In the genomic region with DNA sequence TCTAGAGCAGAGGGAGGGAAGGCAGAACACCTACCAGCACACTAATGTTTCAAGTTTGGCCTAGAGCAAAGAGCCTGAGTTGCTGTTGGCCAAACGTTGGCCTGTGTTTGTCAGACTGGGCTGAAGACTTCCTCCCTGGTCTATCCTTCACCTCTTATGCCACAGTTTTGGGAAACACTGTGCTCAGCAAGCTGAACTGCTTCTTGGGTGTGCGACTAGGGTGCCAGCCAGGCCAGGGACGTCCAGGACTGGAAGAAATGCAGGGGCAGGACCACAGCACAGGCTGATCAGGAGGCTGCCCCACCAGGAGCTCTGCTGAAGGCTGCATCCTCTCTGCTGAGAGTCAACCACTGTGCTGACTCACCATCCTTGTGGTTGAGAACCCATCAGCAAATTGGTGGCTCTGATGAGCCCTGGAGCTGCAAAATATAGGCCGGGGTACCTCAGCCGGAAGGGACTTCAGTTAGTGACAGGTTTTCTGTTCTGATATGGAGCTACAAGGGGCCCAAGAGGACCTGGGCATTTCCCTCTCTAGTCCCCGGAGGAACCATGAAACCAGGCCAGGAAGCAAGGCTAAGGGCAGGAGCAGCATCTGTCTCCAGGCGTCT, we compare ENCODE assay signal across 8 cellular contexts.
A peak's percentile ranks its signal among the peaks of the same experiment; 100 is the strongest.
DNase-seq lines count a peak whose midpoint lies in the region; ATAC-seq and TF ChIP-seq lines count a peak whose summit lies in the region.

No MANE protein-coding gene starts in this region.

- TF ChIP-seq POLR2A in spleen (IDR thresholded peaks at IDR 0.05): no peak

- peak overlapping the region; percentile 81 to 96 (median 88) for H3K4me3 Mint-ChIP-seq in CD4-positive, CD25-positive, alpha-beta regulatory T cell
- H3K4me3 Mint-ChIP-seq in activated T-cell treated with anti-CD3 and anti-CD28 coated beads, Interleukin-2, amount 50 U/mL, for 72 hours: peak overlapping the region; percentile 55 to 77

- peaks cover 74% of the 10 kb centered on the region for H3K4me1 ChIP-seq in CD4-positive, CD25-positive, alpha-beta regulatory T cell (ENCODE audit: control insufficient read depth, insufficient read depth, low read length, poor library complexity, severe bottlenecking)
- peaks cover 0 to 39% (median 19%) of the 10 kb centered on the region in 6 donors for H3K4me1 ChIP-seq in spleen
- no peaks in the 10 kb centered on the region for H3K4me1 ChIP-seq in HAP-1

- intact Hi-C loops in spleen (cut with DNase I; ENCODE audit: low total_unique reads): loop anchor here (10.0 kb wide), 2 partner anchors 221 to 251 kb away; no protein-coding TSS in a partner anchor

- 24 to 46% (median 36%) methylated on average over 7 of the region's 7 CpGs for WGBS in spleen, 5 donors

- no peak for TF ChIP-seq CTCF in spleen (IDR thresholded peaks at IDR 0.05 in 8 of 11, conservative IDR thresholded peaks at IDR 0.05 in 3 of 11)

- peak overlapping the region; percentile 88 for H3K4me3 ChIP-seq in CD4-positive, CD25-positive, alpha-beta regulatory T cell (ENCODE audit: low read depth, low read length)
- H3K4me3 ChIP-seq in spleen (no peak overlapping the region), HAP-1 (no peak overlapping the region)

- no peaks in the 10 kb centered on the region for H3K9me3 ChIP-seq in CD4-positive, CD25-positive, alpha-beta regulatory T cell (ENCODE audit: control insufficient read depth in 2 of 2, low read length in 2 of 2)
- H3K9me3 ChIP-seq in spleen: no peaks in the 10 kb centered on the region
- no peaks in the 10 kb centered on the region for H3K9me3 ChIP-seq in HAP-1

- in situ Hi-C loops in HAP-1 (cut with MboI; ENCODE audit: low sequenced_read_pairs): loop anchor here (10.0 to 25.0 kb wide), 2 partner anchors 251 to 709 kb away; no protein-coding TSS in a partner anchor

- ATAC-seq in CD4-positive, CD25-positive, alpha-beta regulatory T cell (ENCODE audit: low read depth in 2 of 2): peak; percentile 96 to 97
- ATAC-seq in GM21423 (IDR thresholded peaks at IDR 0.05; ENCODE audit: unreplicated experiment): peak; percentile 59
- peak; percentile 94 to 96 for ATAC-seq in activated T-cell treated with anti-CD3 and anti-CD28 coated beads, Interleukin-2, amount 50 U/mL, for 72 hours (replicated peaks in 1 of 2)

- peak; percentile 56 to 93 (median 69) for DNase-seq in CD4-positive, CD25-positive, alpha-beta regulatory T cell
- DNase-seq in M059J (ENCODE audit: low read depth) (peak; percentile 82), spleen (no peak), HAP-1 (ENCODE audit: low spot score in 2 of 2) (no peak), inferior parietal cortex (ENCODE audit: extremely low spot score) (no peak), NCI-H2196 treated with DMSO at 0.1 percent for 48 hours (lab: John Stamatoyannopoulos, UW; ENCODE audit: unreplicated experiment) (no peak)
- peak; percentile 79 to 84 for DNase-seq in activated T-cell treated with anti-CD3 and anti-CD28 coated beads, Interleukin-2, amount 50 U/mL, for 72 hours

- H3K36me3 Mint-ChIP-seq in CD4-positive, CD25-positive, alpha-beta regulatory T cell: no peaks in the 10 kb centered on the region
- H3K36me3 Mint-ChIP-seq in activated T-cell treated with anti-CD3 and anti-CD28 coated beads, Interleukin-2, amount 50 U/mL, for 72 hours (ENCODE audit: insufficient read depth in 2 of 2): peaks cover 0 to 2% of the 10 kb centered on the region in 2 donors

- no peaks in the 10 kb centered on the region for H3K27me3 Mint-ChIP-seq in CD4-positive, CD25-positive, alpha-beta regulatory T cell
- no peaks in the 10 kb centered on the region for H3K27me3 Mint-ChIP-seq in activated T-cell treated with anti-CD3 and anti-CD28 coated beads, Interleukin-2, amount 50 U/mL, for 72 hours (ENCODE audit: low read depth)

- H3K9me3 Mint-ChIP-seq in CD4-positive, CD25-positive, alpha-beta regulatory T cell: no peaks in the 10 kb centered on the region
- peaks cover 2% of the 10 kb centered on the region in 2 donors for H3K9me3 Mint-ChIP-seq in activated T-cell treated with anti-CD3 and anti-CD28 coated beads, Interleukin-2, amount 50 U/mL, for 72 hours

- H3K27ac Mint-ChIP-seq in CD4-positive, CD25-positive, alpha-beta regulatory T cell: peak overlapping the region; percentile 75 to 87 (median 87)
- H3K27ac Mint-ChIP-seq in activated T-cell treated with anti-CD3 and anti-CD28 coated beads, Interleukin-2, amount 50 U/mL, for 72 hours: peak overlapping the region; percentile 77

- H3K36me3 ChIP-seq in CD4-positive, CD25-positive, alpha-beta regulatory T cell (ENCODE audit: control insufficient read depth, insufficient read depth, low read length): peaks cover 2% of the 10 kb centered on the region
- no peaks in the 10 kb centered on the region for H3K36me3 ChIP-seq in spleen
- H3K36me3 ChIP-seq in HAP-1 (replicated peaks): no peaks in the 10 kb centered on the region

- H3K4me1 Mint-ChIP-seq in CD4-positive, CD25-positive, alpha-beta regulatory T cell: peaks cover 21 to 76% (median 50%) of the 10 kb centered on the region in 4 donors
- H3K4me1 Mint-ChIP-seq in activated T-cell treated with anti-CD3 and anti-CD28 coated beads, Interleukin-2, amount 50 U/mL, for 72 hours (ENCODE audit: low read depth): peaks cover 82% of the 10 kb centered on the region

- H3K27me3 ChIP-seq in CD4-positive, CD25-positive, alpha-beta regulatory T cell (ENCODE audit: control insufficient read depth, insufficient read depth, low read length): no peaks in the 10 kb centered on the region
- H3K27me3 ChIP-seq in spleen (replicated peaks in 1 of 7) (no peaks in the 10 kb centered on the region), HAP-1 (ENCODE audit: low read depth) (no peaks in the 10 kb centered on the region)

- peak overlapping the region; percentile 83 for H3K27ac ChIP-seq in CD4-positive, CD25-positive, alpha-beta regulatory T cell (ENCODE audit: insufficient read depth, low read length, poor library complexity, severe bottlenecking)
- H3K27ac ChIP-seq in spleen: peak overlapping the region in 5 of 8 donors; percentile 29 to 85 (median 38)

Comparison
In these comparisons a context has a peak if more than half of its experiments do, and no peak if none do; other contexts are left out.
1. DNase-seq: peak in CD4-positive, CD25-positive, alpha-beta regulatory T cell (3 of 3), M059J (single experiment) and activated T-cell treated with anti-CD3 and anti-CD28 coated beads, Interleukin-2, amount 50 U/mL, for 72 hours (2 of 2); none in spleen (single experiment), HAP-1 (0 of 2), inferior parietal cortex (single experiment) and NCI-H2196 treated with DMSO at 0.1 percent for 48 hours (single experiment).
2. Peak in every context shown above with its lines, with median percentiles within 50 percentile points of each other: ATAC-seq.